Comparison of ENCODE assay signal across 14 cellular contexts in the genomic region with DNA sequence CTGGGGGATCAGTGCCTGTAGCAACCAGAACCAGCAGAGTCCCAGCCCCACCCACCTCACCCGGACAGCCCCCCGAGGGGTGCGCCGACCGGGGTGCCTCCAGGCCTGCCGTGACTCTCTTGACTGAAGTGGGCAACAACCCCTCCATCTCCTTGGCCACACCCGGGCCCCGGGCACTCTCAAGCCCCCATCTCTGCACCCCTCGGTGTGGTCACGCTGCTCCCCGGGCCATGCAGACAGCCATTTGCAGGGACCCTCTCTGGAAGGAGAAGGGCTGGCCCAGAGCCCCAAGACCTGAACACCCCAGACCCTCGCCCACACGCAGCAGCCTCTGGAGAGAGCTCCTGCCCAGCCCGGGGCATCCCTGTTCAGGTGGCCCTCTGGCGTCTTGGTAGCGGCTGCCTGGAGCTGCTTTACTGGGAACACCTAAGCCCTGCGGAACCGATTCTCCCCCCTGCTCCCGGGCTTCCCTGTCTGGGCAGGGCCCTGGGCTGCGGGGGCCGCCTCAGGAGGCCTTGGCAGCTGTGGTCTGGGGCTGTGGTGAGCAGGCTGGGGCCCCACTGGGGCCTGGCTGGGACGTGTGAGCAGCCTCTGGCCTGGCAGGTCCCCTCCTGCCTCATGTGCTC.
"Had no signal": no experiment of that assay in that cellular context is flagged by ENCODE, and none has a peak within 500 bp of the region (broad histone marks: within the 10 kb centered on the region; RNA-seq: fewer than 3 reads in every experiment).

No MANE protein-coding gene starts in this region.

- H3K9me3 ChIP-seq: esophagus squamous epithelium had no signal

- H3K4me2 ChIP-seq: neural progenitor cell had no signal

- H3K36me3 Mint-ChIP-seq: activated CD8-positive, alpha-beta memory T cell treated with anti-CD3 and anti-CD28 coated beads, Interleukin-2, amount 10 ng/mL, durations not matched to agents 7 days and 5 days; activated naive CD8-positive, alpha-beta T cell; neural progenitor cell had no signal

- H3K4me3 Mint-ChIP-seq: activated CD8-positive, alpha-beta memory T cell treated with anti-CD3 and anti-CD28 coated beads, Interleukin-2, amount 10 ng/mL, durations not matched to agents 7 days and 5 days; activated naive CD8-positive, alpha-beta T cell; activated T-cell treated with anti-CD3 and anti-CD28 coated beads, Interleukin-2, amount 50 U/mL, for 4 hours; neural progenitor cell had no signal

- H3K4me3 ChIP-seq: esophagus squamous epithelium, neural progenitor cell had no signal

- H3K9ac ChIP-seq: neural progenitor cell had no signal

- H3K9me3 Mint-ChIP-seq: activated T-cell treated with anti-CD3 and anti-CD28 coated beads, Interleukin-2, amount 50 U/mL, for 4 hours; neural progenitor cell had no signal

- ATAC-seq: activated CD8-positive, alpha-beta memory T cell treated with anti-CD3 and anti-CD28 coated beads, Interleukin-2, amount 10 ng/mL, durations not matched to agents 7 days and 5 days; activated T-cell treated with anti-CD3 and anti-CD28 coated beads, Interleukin-2, amount 50 U/mL, for 4 hours had no signal

- H3K36me3 ChIP-seq: esophagus squamous epithelium, neural progenitor cell had no signal

- H3K27ac Mint-ChIP-seq: activated CD8-positive, alpha-beta memory T cell treated with anti-CD3 and anti-CD28 coated beads, Interleukin-2, amount 10 ng/mL, durations not matched to agents 7 days and 5 days; activated naive CD8-positive, alpha-beta T cell had no signal

- H3K27ac ChIP-seq: neural progenitor cell had no signal

- H3K27me3 ChIP-seq: neural progenitor cell had no signal

- H3K4me1 Mint-ChIP-seq: activated CD8-positive, alpha-beta memory T cell treated with anti-CD3 and anti-CD28 coated beads, Interleukin-2, amount 10 ng/mL, durations not matched to agents 7 days and 5 days had no signal

- H2AFZ ChIP-seq: neural progenitor cell had no signal

- DNase-seq: activated CD4-positive, alpha-beta T cell treated with anti-CD3 and anti-CD28 coated beads for 1 hour; activated CD4-positive, alpha-beta T cell treated with anti-CD3 and anti-CD28 coated beads, Interleukin-2, amount 50 U/mL, for 48 hours; activated CD8-positive, alpha-beta memory T cell treated with anti-CD3 and anti-CD28 coated beads, Interleukin-2, amount 10 ng/mL, durations not matched to agents 7 days and 5 days; activated gamma-delta T cell; activated T-cell treated with anti-CD3 and anti-CD28 coated beads, Interleukin-2, amount 50 U/mL, for 4 hours; esophagus squamous epithelium; foreskin fibroblast; midbrain; stimulated activated CD4-positive, alpha-beta T cell treated with anti-CD3 and anti-CD28 coated beads, Interleukin-1b, Interleukin-23, amount 100 ng/mL, for 48 hours; stimulated activated naive CD4-positive, alpha-beta T cell treated with Interleukin-2 at 50 U/mL for 16 hours; SW 1271; trophoblast cell had no signal
